In the genomic region with DNA sequence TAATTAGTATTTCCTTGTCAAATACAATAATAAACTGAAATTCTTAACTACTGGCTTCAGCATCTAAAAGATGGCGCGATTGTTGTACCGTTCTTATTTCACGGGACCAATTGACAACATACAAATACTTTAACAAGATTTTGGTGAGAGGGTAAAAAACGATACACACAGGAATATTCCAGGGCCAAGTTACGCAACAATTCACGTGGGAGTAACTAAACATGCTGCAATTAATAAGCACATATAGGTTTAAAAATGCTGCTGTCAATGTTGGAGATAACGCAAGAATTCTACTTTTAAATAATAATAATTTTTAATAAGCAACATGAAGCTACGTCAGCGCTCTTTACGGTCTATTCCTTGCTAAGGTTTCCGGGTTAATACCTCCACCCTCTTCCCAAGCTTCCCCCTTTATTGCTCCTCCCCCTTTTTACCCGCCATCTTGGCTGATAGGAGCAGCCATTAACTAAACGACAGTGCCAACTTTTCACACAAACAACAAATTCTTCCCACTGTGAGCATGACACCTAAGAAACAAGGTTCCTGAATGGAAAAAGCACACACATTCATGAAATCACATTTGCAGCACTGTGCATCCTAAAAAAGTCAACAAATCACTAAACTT, we compare ENCODE assay signal across 9 cellular contexts. TPM values are rescaled to one million over a fixed set of nuclear protein-coding genes. Genes with fewer than 3 reads are reported as not detected.
DNase-seq lines count a peak whose midpoint lies in the region; ATAC-seq, FAIRE-seq and TF ChIP-seq lines count a peak whose summit lies in the region.
"Had no signal": no experiment of that assay in that cellular context is flagged by ENCODE, and none has a peak within 500 bp of the region (broad histone marks: within the 10 kb centered on the region; RNA-seq: fewer than 3 reads in every experiment).

No MANE protein-coding gene starts in this region.

- TF ChIP-seq CTCF in suprapubic skin (IDR thresholded peaks at IDR 0.05) (no peak), chondrocyte (IDR thresholded peaks at IDR 0.05) (no peak)

- H3K9ac ChIP-seq in iPS-20b (ENCODE audit: low read depth, low read length), result peak overlapping the region; percentile 99

- no peaks in the 10 kb centered on the region for H3K27me3 Mint-ChIP-seq in activated T-cell treated with anti-CD3 and anti-CD28 coated beads, Interleukin-2, amount 50 U/mL, for 4 hours (ENCODE audit: low read depth)
- no peaks in the 10 kb centered on the region for H3K27me3 Mint-ChIP-seq in chondrocyte (ENCODE audit: low read depth)

- peaks cover 7% of the 10 kb centered on the region for H3K36me3 Mint-ChIP-seq in activated T-cell treated with anti-CD3 and anti-CD28 coated beads, Interleukin-2, amount 50 U/mL, for 4 hours (ENCODE audit: insufficient read depth)
- H3K36me3 Mint-ChIP-seq in chondrocyte (ENCODE audit: low read depth), result no peaks in the 10 kb centered on the region

- H3K4me3 ChIP-seq in iPS-20b (ENCODE audit: low read length) (peak overlapping the region; percentile 97), suprapubic skin (peak overlapping the region; percentile 58)
- H3K4me3 ChIP-seq: cardiac muscle cell had no signal

- no peak for ATAC-seq in activated T-cell treated with anti-CD3 and anti-CD28 coated beads, Interleukin-2, amount 50 U/mL, for 4 hours
- ATAC-seq in GM21825 (IDR thresholded peaks at IDR 0.05; ENCODE audit: unreplicated experiment), result no peak

- no peaks in the 10 kb centered on the region for H3K4me1 ChIP-seq in iPS-20b (ENCODE audit: insufficient read depth, low read length)
- peaks cover 15% of the 10 kb centered on the region for H3K4me1 ChIP-seq in suprapubic skin

- H3K4me1 Mint-ChIP-seq in activated T-cell treated with anti-CD3 and anti-CD28 coated beads, Interleukin-2, amount 50 U/mL, for 4 hours (ENCODE audit: low read depth), result peaks cover 32% of the 10 kb centered on the region
- no peaks in the 10 kb centered on the region for H3K4me1 Mint-ChIP-seq in chondrocyte (ENCODE audit: low read depth)

- H3K9me3 Mint-ChIP-seq in activated T-cell treated with anti-CD3 and anti-CD28 coated beads, Interleukin-2, amount 50 U/mL, for 4 hours, result no peaks in the 10 kb centered on the region
- H3K9me3 Mint-ChIP-seq in chondrocyte (ENCODE audit: low read depth), result no peaks in the 10 kb centered on the region

- no peaks in the 10 kb centered on the region for H3K9me3 ChIP-seq in iPS-20b (ENCODE audit: insufficient read depth, low read depth, low read length)
- no peaks in the 10 kb centered on the region for H3K9me3 ChIP-seq in suprapubic skin

- TF ChIP-seq EP300 in suprapubic skin (IDR thresholded peaks at IDR 0.05), result no peak

- FAIRE-seq in GM12892 (lab: Jason Lieb, UNC), result no peak

- WGBS in suprapubic skin, result no CpG with 5 or more reads among the region's 14 CpGs

- TF ChIP-seq POLR2A in suprapubic skin (IDR thresholded peaks at IDR 0.05), result no peak
- no peak for TF ChIP-seq POLR2A in GM12892 (IDR thresholded peaks at IDR 0.05; ENCODE audit: low read depth, low read length)

- H3K36me3 ChIP-seq in iPS-20b (ENCODE audit: insufficient read depth, low read depth, low read length) (peaks cover 38% of the 10 kb centered on the region), suprapubic skin (peaks cover 2% of the 10 kb centered on the region)
- H3K36me3 ChIP-seq: cardiac muscle cell had no signal

- H3K27ac ChIP-seq in iPS-20b (ENCODE audit: low read length), result peak overlapping the region; percentile 98
- H3K27ac ChIP-seq in suprapubic skin, result peak overlapping the region; percentile 89
- H3K27ac ChIP-seq: cardiac muscle cell had no signal

- H3K27ac Mint-ChIP-seq in chondrocyte (ENCODE audit: unreplicated experiment), result no peak overlapping the region

- peak overlapping the region; percentile 97 for H3K4me3 Mint-ChIP-seq in activated T-cell treated with anti-CD3 and anti-CD28 coated beads, Interleukin-2, amount 50 U/mL, for 4 hours
- no peak overlapping the region for H3K4me3 Mint-ChIP-seq in chondrocyte (ENCODE audit: unreplicated experiment)

- H3K27me3 ChIP-seq in iPS-20b (ENCODE audit: insufficient read depth, low read length), result no peaks in the 10 kb centered on the region
- no peaks in the 10 kb centered on the region for H3K27me3 ChIP-seq in suprapubic skin
- H3K27me3 ChIP-seq: cardiac muscle cell had no signal

- peak; percentile 73 for DNase-seq in EH (ENCODE audit: low read depth)
- DNase-seq in KG1 (lab: John Stamatoyannopoulos, UW), result peak; percentile 31
- DNase-seq in activated T-cell treated with anti-CD3 and anti-CD28 coated beads, Interleukin-2, amount 50 U/mL, for 4 hours, result no peak
- no peak for DNase-seq in suprapubic skin (ENCODE audit: low spot score in 2 of 2)
- DNase-seq in GM12892 (ENCODE audit: insufficient read length), result no peak
- no peak for DNase-seq in chondrocyte (ENCODE audit: low spot score)

RNA-seq across cellular contexts. Expression of a gene that starts 1.6 kb away (rescaled TPM):
- 10 to 100 TPM in 2 of 3 donors, under 1 TPM in 1; 0.03 to 15.7 (median 14.0) TPM for total RNA-seq in activated T-cell treated with anti-CD3 and anti-CD28 coated beads, Interleukin-2, amount 50 U/mL, for 4 hours
- 10 to 100 TPM in 2 of 4 donors, under 1 TPM in 2; 0.11 to 40.0 (median 17.5) TPM for total RNA-seq in suprapubic skin
- not detected for polyA plus RNA-seq in GM12892 (2012; ENCODE audit: missing spikeins)
- total RNA-seq in chondrocyte, result not detected in 3 replicates
- total RNA-seq: cardiac muscle cell had no signal
- polyA plus RNA-seq: cardiac muscle cell had no signal

Comparison
In these comparisons a context has a peak if more than half of its experiments do, and no peak if none do; other contexts are left out.
1. DNase-seq: peak in EH (single experiment) and KG1 (single experiment); none in activated T-cell treated with anti-CD3 and anti-CD28 coated beads, Interleukin-2, amount 50 U/mL, for 4 hours (single experiment), suprapubic skin (0 of 2), GM12892 (single experiment) and chondrocyte (single experiment).